27 cellular contexts compared by ENCODE assay signal in genomic region chrX:4268676-4269075, GRCh38.
"Had no signal": no experiment of that assay in that cellular context is flagged by ENCODE, and none has a peak within 500 bp of the region (broad histone marks: within the 10 kb centered on the region; RNA-seq: fewer than 3 reads in every experiment).

No MANE protein-coding gene starts in this region.

- H3K4me3 Mint-ChIP-seq: activated naive CD8-positive, alpha-beta T cell; natural killer cell treated with Interleukin-12 subunit alpha and Interleukin-12 subunit beta and Interleukin-15 and Interleukin-18, amount 100 ng/mL, for 72 hours had no signal

- H3K27ac ChIP-seq: body of pancreas, heart left ventricle, left lung, lower lobe of right lung, neutrophil, skin epidermis, testis, transverse colon, VCaP had no signal

- H3K36me3 ChIP-seq: heart left ventricle, left lung, lower lobe of right lung, neutrophil, transverse colon had no signal

- H3K9me3 ChIP-seq: body of pancreas, heart left ventricle, left lung, lower lobe of right lung, mucosa of descending colon, neutrophil, testis, transverse colon had no signal

- H3K9me3 Mint-ChIP-seq: natural killer cell treated with Interleukin-12 subunit alpha and Interleukin-12 subunit beta and Interleukin-15 and Interleukin-18, amount 100 ng/mL, for 72 hours had no signal

- DNase-seq: activated CD4-positive, alpha-beta T cell treated with anti-CD3 and anti-CD28 coated beads for 48 hours; activated CD4-positive, alpha-beta T cell treated with anti-CD3 and anti-CD28 coated beads, Interleukin-2, amount 50 U/mL, for 48 hours; activated CD8-positive, alpha-beta memory T cell treated with anti-CD3 and anti-CD28 coated beads for 24 hours; activated effector memory CD4-positive, alpha-beta T cell treated with Interleukin-2 at 50 U/mL for 16 hours; activated naive CD4-positive, alpha-beta T cell treated with Interleukin-2 at 50 U/mL for 16 hours; anterior cingulate cortex; body of pancreas; effector CD8-positive, alpha-beta T cell; heart left ventricle; left lung; lower lobe of right lung; mucosa of descending colon; retina; stimulated activated CD4-positive, alpha-beta T cell treated with anti-CD3 and anti-CD28 coated beads, Interleukin-12 subunit alpha, Interleukin-12 subunit beta, amount 100 ng/mL, for 4 hours; stimulated activated CD4-positive, alpha-beta T cell treated with anti-CD3 and anti-CD28 coated beads, Interleukin-4, amount 100 ng/mL, for 1 hour; stimulated activated naive CD8-positive, alpha-beta T cell treated with anti-CD3 and anti-CD28 coated beads, Interleukin-15, Interleukin-2, amounts not matched to agents 100 U/mL and 50 U/mL, for 24 hours; testis; transverse colon had no signal

- H3K4me3 ChIP-seq: body of pancreas, heart left ventricle, left lung, lower lobe of right lung, mucosa of descending colon, skin epidermis, testis, transverse colon had no signal

- H3K27me3 Mint-ChIP-seq: activated naive CD8-positive, alpha-beta T cell; natural killer cell treated with Interleukin-12 subunit alpha and Interleukin-12 subunit beta and Interleukin-15 and Interleukin-18, amount 100 ng/mL, for 72 hours had no signal

- FAIRE-seq: colon, islet of Langerhans had no signal

- ATAC-seq: activated CD4-positive, CD25-positive, alpha-beta regulatory T cell treated with anti-CD3 and anti-CD28 coated beads, Interleukin-2, amount 50 U/mL, for 24 hours; body of pancreas; heart left ventricle; left lung; lower lobe of right lung; mucosa of descending colon; natural killer cell treated with Interleukin-12 subunit alpha and Interleukin-12 subunit beta and Interleukin-15 and Interleukin-18, amount 100 ng/mL, for 72 hours; sciatic nerve; stimulated activated naive CD8-positive, alpha-beta T cell treated with anti-CD3 and anti-CD28 coated beads, Interleukin-15, Interleukin-2, amounts not matched to agents 100 U/mL and 50 U/mL, for 24 hours had no signal

- H3K4me1 ChIP-seq: body of pancreas, heart left ventricle, left lung, lower lobe of right lung, testis, transverse colon had no signal

- H3K27ac Mint-ChIP-seq: activated naive CD8-positive, alpha-beta T cell; natural killer cell treated with Interleukin-12 subunit alpha and Interleukin-12 subunit beta and Interleukin-15 and Interleukin-18, amount 100 ng/mL, for 72 hours had no signal

- H3K27me3 ChIP-seq: body of pancreas, heart left ventricle, left lung, neutrophil, testis, transverse colon had no signal

- H3K36me3 Mint-ChIP-seq: activated naive CD8-positive, alpha-beta T cell; natural killer cell treated with Interleukin-12 subunit alpha and Interleukin-12 subunit beta and Interleukin-15 and Interleukin-18, amount 100 ng/mL, for 72 hours had no signal
